ENCODE assay signal across 1 cellular context in the genomic region with DNA sequence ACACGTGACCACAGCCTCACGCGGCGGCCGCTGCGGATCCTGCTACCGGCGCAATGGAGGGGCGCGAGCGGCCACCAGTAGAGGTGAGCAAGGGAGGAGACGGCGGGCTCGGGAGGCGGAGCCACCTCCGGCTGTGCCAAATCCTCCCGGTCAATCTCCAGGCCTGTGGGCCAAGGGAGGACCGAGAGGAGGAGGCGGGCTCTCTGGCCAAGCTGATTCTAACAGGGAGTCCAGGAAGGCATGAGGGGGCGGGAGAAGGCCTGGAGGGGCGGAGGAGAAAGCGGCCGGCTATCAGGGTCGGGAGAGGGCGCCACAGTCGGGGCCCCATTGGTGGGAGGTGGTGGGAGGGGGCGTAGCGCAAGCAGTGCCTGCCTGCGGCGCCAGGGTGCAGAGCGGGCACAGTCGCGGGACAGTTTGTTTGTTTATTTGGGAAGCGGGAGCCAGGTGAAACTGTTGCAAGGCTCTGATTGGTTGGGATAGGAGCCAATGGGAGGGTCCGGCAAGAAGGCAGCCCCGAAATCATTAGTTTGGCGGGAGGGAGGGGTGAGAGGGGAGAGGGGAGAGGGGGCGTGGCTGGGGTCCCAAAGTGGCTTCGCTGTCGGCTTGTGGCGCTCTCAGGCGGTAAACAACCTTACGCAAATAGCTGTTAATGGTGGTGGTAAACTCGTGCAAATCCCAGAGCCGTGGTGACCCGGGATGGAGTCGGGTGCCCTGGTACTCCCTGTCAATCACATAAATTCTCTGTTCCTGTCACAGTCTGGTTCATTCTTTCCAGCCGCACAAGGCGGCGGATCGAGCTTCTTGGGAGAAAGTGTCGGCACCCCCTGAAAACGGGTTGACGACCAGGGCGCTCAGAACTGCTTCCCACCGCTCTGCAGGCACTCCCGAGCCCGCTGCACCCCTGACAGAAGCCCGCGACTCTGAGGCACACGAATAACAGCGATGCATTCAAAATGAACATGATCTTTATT.
TF ChIP-seq lines count a peak whose summit lies in the region.

A gene (minus strand): TSS at position 55 of the 971 bp plus-strand sequence.

TF ChIP-seq in H1, 55 proteins besides CTCF, POLR2A, EP300 and RAD21:
- TF ChIP-seq, protein P1, sequence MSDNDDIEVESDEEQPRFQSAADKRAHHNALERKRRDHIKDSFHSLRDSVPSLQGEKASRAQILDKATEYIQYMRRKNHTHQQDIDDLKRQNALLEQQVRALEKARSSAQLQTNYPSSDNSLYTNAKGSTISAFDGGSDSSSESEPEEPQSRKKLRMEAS (IDR thresholded peaks at IDR 0.05) = peak; percentile 83
- TF ChIP-seq ZNF274 (IDR thresholded peaks at IDR 0.05; ENCODE audit: borderline replicate concordance, extremely low read depth, low read length) (no peak), TEAD4 (IDR thresholded peaks at IDR 0.05; ENCODE audit: low read depth, low read length) (no peak), HDAC2 (IDR thresholded peaks at IDR 0.05; ENCODE audit: borderline replicate concordance in 1 of 2, low read depth in 2 of 2, low read length in 2 of 2) (peak in 1 of 2 experiments; percentile 68; a peak in 1 of 4 replicates), NANOG (IDR thresholded peaks at IDR 0.05; ENCODE audit: insufficient read depth, low read depth, low read length, poor library complexity, severe bottlenecking) (no peak), TCF12 (IDR thresholded peaks at IDR 0.05; ENCODE audit: low read depth, low read length) (no peak), KDM5A (IDR thresholded peaks at IDR 0.05; ENCODE audit: low read length) (no peak), SIN3A (conservative IDR thresholded peaks at IDR 0.05 in 1 of 2, IDR thresholded peaks at IDR 0.05 in 1 of 2; ENCODE audit: low read depth in 1 of 2, low read length in 2 of 2) (0 out of 4 replicates have a peak, but pooled peaks of 1 of the 2 experiments have one; percentile 25), TAF1 (IDR thresholded peaks at IDR 0.05; ENCODE audit: low read depth, low read length) (peak; percentile 57), POLR2AphosphoS5 (IDR thresholded peaks at IDR 0.05; ENCODE audit: low read depth, low read length) (0 out of 2 replicates have a peak, but pooled peaks have one; percentile 39), TBP (IDR thresholded peaks at IDR 0.05; ENCODE audit: low read depth, low read length) (no peak), CBX5 (IDR thresholded peaks at IDR 0.05; ENCODE audit: low read depth, low read length) (no peak), SAP30 (IDR thresholded peaks at IDR 0.05; ENCODE audit: insufficient read depth, insufficient replicate concordance, low read length) (peak; percentile 67), ASH2L (IDR thresholded peaks at IDR 0.05; ENCODE audit: low read length) (peak; percentile 85), SP4 (IDR thresholded peaks at IDR 0.05; ENCODE audit: low read length) (no peak), CREB1 (IDR thresholded peaks at IDR 0.05) (no peak), YY1 (IDR thresholded peaks at IDR 0.05; ENCODE audit: low read depth, low read length) (no peak)
- TF ChIP-seq, protein P2, sequence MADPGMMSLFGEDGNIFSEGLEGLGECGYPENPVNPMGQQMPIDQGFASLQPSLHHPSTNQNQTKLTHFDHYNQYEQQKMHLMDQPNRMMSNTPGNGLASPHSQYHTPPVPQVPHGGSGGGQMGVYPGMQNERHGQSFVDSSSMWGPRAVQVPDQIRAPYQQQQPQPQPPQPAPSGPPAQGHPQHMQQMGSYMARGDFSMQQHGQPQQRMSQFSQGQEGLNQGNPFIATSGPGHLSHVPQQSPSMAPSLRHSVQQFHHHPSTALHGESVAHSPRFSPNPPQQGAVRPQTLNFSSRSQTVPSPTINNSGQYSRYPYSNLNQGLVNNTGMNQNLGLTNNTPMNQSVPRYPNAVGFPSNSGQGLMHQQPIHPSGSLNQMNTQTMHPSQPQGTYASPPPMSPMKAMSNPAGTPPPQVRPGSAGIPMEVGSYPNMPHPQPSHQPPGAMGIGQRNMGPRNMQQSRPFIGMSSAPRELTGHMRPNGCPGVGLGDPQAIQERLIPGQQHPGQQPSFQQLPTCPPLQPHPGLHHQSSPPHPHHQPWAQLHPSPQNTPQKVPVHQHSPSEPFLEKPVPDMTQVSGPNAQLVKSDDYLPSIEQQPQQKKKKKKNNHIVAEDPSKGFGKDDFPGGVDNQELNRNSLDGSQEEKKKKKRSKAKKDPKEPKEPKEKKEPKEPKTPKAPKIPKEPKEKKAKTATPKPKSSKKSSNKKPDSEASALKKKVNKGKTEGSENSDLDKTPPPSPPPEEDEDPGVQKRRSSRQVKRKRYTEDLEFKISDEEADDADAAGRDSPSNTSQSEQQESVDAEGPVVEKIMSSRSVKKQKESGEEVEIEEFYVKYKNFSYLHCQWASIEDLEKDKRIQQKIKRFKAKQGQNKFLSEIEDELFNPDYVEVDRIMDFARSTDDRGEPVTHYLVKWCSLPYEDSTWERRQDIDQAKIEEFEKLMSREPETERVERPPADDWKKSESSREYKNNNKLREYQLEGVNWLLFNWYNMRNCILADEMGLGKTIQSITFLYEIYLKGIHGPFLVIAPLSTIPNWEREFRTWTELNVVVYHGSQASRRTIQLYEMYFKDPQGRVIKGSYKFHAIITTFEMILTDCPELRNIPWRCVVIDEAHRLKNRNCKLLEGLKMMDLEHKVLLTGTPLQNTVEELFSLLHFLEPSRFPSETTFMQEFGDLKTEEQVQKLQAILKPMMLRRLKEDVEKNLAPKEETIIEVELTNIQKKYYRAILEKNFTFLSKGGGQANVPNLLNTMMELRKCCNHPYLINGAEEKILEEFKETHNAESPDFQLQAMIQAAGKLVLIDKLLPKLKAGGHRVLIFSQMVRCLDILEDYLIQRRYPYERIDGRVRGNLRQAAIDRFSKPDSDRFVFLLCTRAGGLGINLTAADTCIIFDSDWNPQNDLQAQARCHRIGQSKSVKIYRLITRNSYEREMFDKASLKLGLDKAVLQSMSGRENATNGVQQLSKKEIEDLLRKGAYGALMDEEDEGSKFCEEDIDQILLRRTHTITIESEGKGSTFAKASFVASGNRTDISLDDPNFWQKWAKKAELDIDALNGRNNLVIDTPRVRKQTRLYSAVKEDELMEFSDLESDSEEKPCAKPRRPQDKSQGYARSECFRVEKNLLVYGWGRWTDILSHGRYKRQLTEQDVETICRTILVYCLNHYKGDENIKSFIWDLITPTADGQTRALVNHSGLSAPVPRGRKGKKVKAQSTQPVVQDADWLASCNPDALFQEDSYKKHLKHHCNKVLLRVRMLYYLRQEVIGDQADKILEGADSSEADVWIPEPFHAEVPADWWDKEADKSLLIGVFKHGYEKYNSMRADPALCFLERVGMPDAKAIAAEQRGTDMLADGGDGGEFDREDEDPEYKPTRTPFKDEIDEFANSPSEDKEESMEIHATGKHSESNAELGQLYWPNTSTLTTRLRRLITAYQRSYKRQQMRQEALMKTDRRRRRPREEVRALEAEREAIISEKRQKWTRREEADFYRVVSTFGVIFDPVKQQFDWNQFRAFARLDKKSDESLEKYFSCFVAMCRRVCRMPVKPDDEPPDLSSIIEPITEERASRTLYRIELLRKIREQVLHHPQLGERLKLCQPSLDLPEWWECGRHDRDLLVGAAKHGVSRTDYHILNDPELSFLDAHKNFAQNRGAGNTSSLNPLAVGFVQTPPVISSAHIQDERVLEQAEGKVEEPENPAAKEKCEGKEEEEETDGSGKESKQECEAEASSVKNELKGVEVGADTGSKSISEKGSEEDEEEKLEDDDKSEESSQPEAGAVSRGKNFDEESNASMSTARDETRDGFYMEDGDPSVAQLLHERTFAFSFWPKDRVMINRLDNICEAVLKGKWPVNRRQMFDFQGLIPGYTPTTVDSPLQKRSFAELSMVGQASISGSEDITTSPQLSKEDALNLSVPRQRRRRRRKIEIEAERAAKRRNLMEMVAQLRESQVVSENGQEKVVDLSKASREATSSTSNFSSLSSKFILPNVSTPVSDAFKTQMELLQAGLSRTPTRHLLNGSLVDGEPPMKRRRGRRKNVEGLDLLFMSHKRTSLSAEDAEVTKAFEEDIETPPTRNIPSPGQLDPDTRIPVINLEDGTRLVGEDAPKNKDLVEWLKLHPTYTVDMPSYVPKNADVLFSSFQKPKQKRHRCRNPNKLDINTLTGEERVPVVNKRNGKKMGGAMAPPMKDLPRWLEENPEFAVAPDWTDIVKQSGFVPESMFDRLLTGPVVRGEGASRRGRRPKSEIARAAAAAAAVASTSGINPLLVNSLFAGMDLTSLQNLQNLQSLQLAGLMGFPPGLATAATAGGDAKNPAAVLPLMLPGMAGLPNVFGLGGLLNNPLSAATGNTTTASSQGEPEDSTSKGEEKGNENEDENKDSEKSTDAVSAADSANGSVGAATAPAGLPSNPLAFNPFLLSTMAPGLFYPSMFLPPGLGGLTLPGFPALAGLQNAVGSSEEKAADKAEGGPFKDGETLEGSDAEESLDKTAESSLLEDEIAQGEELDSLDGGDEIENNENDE (IDR thresholded peaks at IDR 0.05; ENCODE audit: insufficient replicate concordance, low read length) = no peak
- TF ChIP-seq, protein P3, sequence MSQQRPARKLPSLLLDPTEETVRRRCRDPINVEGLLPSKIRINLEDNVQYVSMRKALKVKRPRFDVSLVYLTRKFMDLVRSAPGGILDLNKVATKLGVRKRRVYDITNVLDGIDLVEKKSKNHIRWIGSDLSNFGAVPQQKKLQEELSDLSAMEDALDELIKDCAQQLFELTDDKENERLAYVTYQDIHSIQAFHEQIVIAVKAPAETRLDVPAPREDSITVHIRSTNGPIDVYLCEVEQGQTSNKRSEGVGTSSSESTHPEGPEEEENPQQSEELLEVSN (IDR thresholded peaks at IDR 0.05) = 0 out of 2 replicates have a peak, but pooled peaks have one; percentile 38
- TF ChIP-seq, protein P4, sequence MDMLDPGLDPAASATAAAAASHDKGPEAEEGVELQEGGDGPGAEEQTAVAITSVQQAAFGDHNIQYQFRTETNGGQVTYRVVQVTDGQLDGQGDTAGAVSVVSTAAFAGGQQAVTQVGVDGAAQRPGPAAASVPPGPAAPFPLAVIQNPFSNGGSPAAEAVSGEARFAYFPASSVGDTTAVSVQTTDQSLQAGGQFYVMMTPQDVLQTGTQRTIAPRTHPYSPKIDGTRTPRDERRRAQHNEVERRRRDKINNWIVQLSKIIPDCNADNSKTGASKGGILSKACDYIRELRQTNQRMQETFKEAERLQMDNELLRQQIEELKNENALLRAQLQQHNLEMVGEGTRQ (IDR thresholded peaks at IDR 0.05; ENCODE audit: low read length) = peak; percentile 25; the same call in 1 of the 2 replicates
- TF ChIP-seq, protein P5, sequence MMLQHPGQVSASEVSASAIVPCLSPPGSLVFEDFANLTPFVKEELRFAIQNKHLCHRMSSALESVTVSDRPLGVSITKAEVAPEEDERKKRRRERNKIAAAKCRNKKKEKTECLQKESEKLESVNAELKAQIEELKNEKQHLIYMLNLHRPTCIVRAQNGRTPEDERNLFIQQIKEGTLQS (IDR thresholded peaks at IDR 0.05; ENCODE audit: insufficient read depth, low read depth, low read length) = no peak
